11 cellular contexts compared by ENCODE assay signal in the genomic region with DNA sequence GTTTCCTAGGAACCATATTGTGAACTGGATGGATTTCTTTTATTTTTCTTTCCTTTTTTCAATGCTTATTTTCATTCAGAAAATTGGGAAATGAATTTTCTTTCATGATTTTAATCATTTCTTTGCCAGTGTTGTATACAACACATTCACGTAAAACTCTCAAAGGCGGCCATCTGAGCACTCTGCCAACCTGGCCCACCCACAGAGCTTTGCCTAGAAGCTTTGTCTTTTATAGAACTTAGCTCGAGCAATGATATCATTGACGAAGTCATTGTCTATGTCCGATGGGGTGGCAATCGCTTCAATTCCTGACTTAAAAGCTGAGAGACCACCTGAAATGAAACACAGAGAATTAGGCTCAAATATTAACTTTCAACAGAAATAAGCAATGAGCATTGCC. TPM values are rescaled to one million over a fixed set of nuclear protein-coding genes. Genes with fewer than 3 reads are reported as not detected.
"Had no signal": no experiment of that assay in that cellular context is flagged by ENCODE, and none has a peak within 500 bp of the region (broad histone marks: within the 10 kb centered on the region; RNA-seq: fewer than 3 reads in every experiment).

No MANE protein-coding gene starts in this region.

- H3K9ac ChIP-seq: GM23248 had no signal

- ATAC-seq: GM23338, HCT116 had no signal

- H3K4me2 ChIP-seq: GM23338 had no signal

- DNase-seq: GM23248, GOT3, H7, H9, HCEC 1CT, HFFc6 had no signal

- H3K9me3 ChIP-seq: HAP-1 had no signal

- H3K27ac ChIP-seq: GM23248 had no signal

- H2AFZ ChIP-seq: GM23248, GM23338 had no signal

- H3K9me3 Mint-ChIP-seq: GM23338, HFFc6 had no signal

- H3K27ac Mint-ChIP-seq: GM23338, H9, HFFc6 had no signal

- H3K4me3 ChIP-seq: GM23248, GM23338, HAP-1 had no signal

- H3K4me1 ChIP-seq: HAP-1 had no signal

- H3K4me1 Mint-ChIP-seq: GM23338, H9 had no signal

- H3K36me3 ChIP-seq: HAP-1 had no signal

- H3K4me3 Mint-ChIP-seq: GM23338, H9, HFFc6 had no signal

RNA-seq across cellular contexts. Expression of a gene that starts 13.3 kb away (rescaled TPM):
- total RNA-seq: GM23248, GM23338, H1, H4, H7, H9, HFFc6 had no signal
- polyA plus RNA-seq: GM23248, H1 had no signal

RNA-seq across cellular contexts. Expression of a gene that starts 58.8 kb away (rescaled TPM):
- total RNA-seq: GM23248 had no signal
